8 cellular contexts compared by ENCODE assay signal in genomic region chr11:13008625-13009475, GRCh38.
DNase-seq lines count a peak whose midpoint lies in the region; ATAC-seq lines count a peak whose summit lies in the region.

Gene RASSF10, plus strand, starts transcription at chr11:13009316. Its CDS starts 261 bp downstream, at chr11:13009577.

- peak; percentile 52 for ATAC-seq in stimulated activated naive CD8-positive, alpha-beta T cell treated with anti-CD3 and anti-CD28 coated beads, Interleukin-15, Interleukin-2, amounts not matched to agents 100 U/mL and 50 U/mL, for 24 hours
- ATAC-seq in activated CD4-positive, CD25-positive, alpha-beta regulatory T cell treated with anti-CD3 and anti-CD28 coated beads, Interleukin-2, amount 50 U/mL, for 24 hours: no peak
- ATAC-seq in GM19467 (IDR thresholded peaks at IDR 0.05; ENCODE audit: unreplicated experiment): no peak

- DNase-seq in activated CD8-positive, alpha-beta memory T cell treated with anti-CD3 and anti-CD28 coated beads, Interleukin-2, amount 50 U/mL, for 48 hours: peak; percentile 57
- DNase-seq in activated CD8-positive, alpha-beta memory T cell treated with anti-CD3 and anti-CD28 coated beads for 24 hours: no peak
- DNase-seq in NCI-H2107 treated with DMSO at 0.1 percent for 48 hours (lab: John Stamatoyannopoulos, UW; ENCODE audit: unreplicated experiment): peak; percentile 31
- peak; percentile 76 to 86 for DNase-seq in T47D (ENCODE audit: low read depth in 1 of 2, low spot score in 1 of 2)
- peak; percentile 14 for DNase-seq in iris pigment epithelial cell (ENCODE audit: low read depth)
- peak; percentile 19 for DNase-seq in stimulated activated naive CD8-positive, alpha-beta T cell treated with anti-CD3 and anti-CD28 coated beads, Interleukin-15, Interleukin-2, amounts not matched to agents 100 U/mL and 50 U/mL, for 24 hours

- in situ Hi-C loops in T47D (cut with HindIII; ENCODE audit: low pct_unique_long_range_greater_than_20kb, low sequenced_read_pairs): no loop called here
